ENCODE assay signal across 24 cellular contexts in the genomic region with DNA sequence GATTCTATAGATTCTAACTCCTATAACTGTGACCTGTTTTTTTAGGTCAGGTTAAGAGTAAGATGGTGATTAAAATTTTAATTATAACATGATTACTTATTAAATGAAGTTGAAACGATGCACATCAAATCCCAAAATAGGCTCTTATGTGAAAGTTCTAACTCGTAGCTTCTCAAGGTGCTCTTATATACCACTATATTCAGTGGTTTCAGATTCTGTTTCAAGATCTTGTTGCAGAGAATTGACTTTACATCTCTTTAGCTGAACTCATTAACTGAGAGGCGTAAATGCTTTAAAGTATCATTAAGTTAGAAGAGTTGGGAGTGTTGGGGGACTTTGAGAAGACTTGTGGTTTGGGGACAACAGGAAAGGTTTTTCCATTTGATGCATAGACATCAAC.
"Had no signal": no experiment of that assay in that cellular context is flagged by ENCODE, and none has a peak within 500 bp of the region (broad histone marks: within the 10 kb centered on the region; RNA-seq: fewer than 3 reads in every experiment).

No MANE protein-coding gene starts in this region.

- H3K9me3 ChIP-seq: colonic mucosa, esophagus muscularis mucosa, esophagus squamous epithelium, gastrocnemius medialis, gastroesophageal sphincter had no signal

- ATAC-seq: effector memory CD8-positive, alpha-beta T cell; esophagus mucosa; foreskin keratinocyte; gastrocnemius medialis; gastroesophageal sphincter; heart left ventricle; heart right ventricle had no signal

- H3K4me1 Mint-ChIP-seq: endodermal cell had no signal

- DNase-seq: colonic mucosa; cortex of kidney; dermis blood vessel endothelial cell; dorsolateral prefrontal cortex; effector CD4-positive, alpha-beta T cell; effector CD8-positive, alpha-beta T cell; effector memory CD4-positive, alpha-beta T cell; effector memory CD8-positive, alpha-beta T cell; endodermal cell; erythroblast; esophagus squamous epithelium; foreskin fibroblast; foreskin keratinocyte; foreskin melanocyte; gastrocnemius medialis; head of caudate nucleus; heart left ventricle; heart right ventricle had no signal

- H3K36me3 ChIP-seq: colonic mucosa, esophagus muscularis mucosa, esophagus squamous epithelium, gastrocnemius medialis, gastroesophageal sphincter, heart left ventricle, heart right ventricle had no signal

- H3K4me3 Mint-ChIP-seq: dendritic cell treated with granulocyte-macrophage colony-stimulating factor and Interleukin-4, amounts not matched to agents 40 ng/mL and 50 ng/mL, for 4 days; effector memory CD8-positive, alpha-beta T cell; endodermal cell had no signal

- H3K27me3 ChIP-seq: colonic mucosa, dorsolateral prefrontal cortex, esophagus muscularis mucosa, esophagus squamous epithelium, foreskin keratinocyte, gastrocnemius medialis, gastroesophageal sphincter, heart left ventricle, heart right ventricle had no signal

- H3K4me1 ChIP-seq: colonic mucosa, esophagus muscularis mucosa, foreskin keratinocyte, gastrocnemius medialis, gastroesophageal sphincter, heart left ventricle, heart right ventricle had no signal

- H3K9me3 Mint-ChIP-seq: dendritic cell treated with granulocyte-macrophage colony-stimulating factor and Interleukin-4, amounts not matched to agents 40 ng/mL and 50 ng/mL, for 4 days; endodermal cell had no signal

- H3K27ac ChIP-seq: colonic mucosa, coronary artery, dorsolateral prefrontal cortex, epithelial cell of prostate, esophagus muscularis mucosa, esophagus squamous epithelium, foreskin keratinocyte, gastrocnemius medialis, gastroesophageal sphincter, heart left ventricle, heart right ventricle had no signal

- H3K4me3 ChIP-seq: colonic mucosa, coronary artery, dorsolateral prefrontal cortex, esophagus muscularis mucosa, esophagus squamous epithelium, gastrocnemius medialis, gastroesophageal sphincter, heart left ventricle, heart right ventricle had no signal

- H3K27ac Mint-ChIP-seq: dendritic cell treated with granulocyte-macrophage colony-stimulating factor and Interleukin-4, amounts not matched to agents 40 ng/mL and 50 ng/mL, for 4 days; effector memory CD8-positive, alpha-beta T cell; endodermal cell had no signal

- H3K27me3 Mint-ChIP-seq: dendritic cell treated with granulocyte-macrophage colony-stimulating factor and Interleukin-4, amounts not matched to agents 40 ng/mL and 50 ng/mL, for 4 days; effector memory CD8-positive, alpha-beta T cell had no signal
